Comparison of ENCODE assay signal across 11 cellular contexts in genomic region chr4:173527103-173527876, GRCh38. TPM values are rescaled to one million over a fixed set of nuclear protein-coding genes. Genes with fewer than 3 reads are reported as not detected.
DNase-seq lines count a peak whose midpoint lies in the region; ATAC-seq and TF ChIP-seq lines count a peak whose summit lies in the region.
"Had no signal": no experiment of that assay in that cellular context is flagged by ENCODE, and none has a peak within 500 bp of the region (broad histone marks: within the 10 kb centered on the region; RNA-seq: fewer than 3 reads in every experiment).

No MANE protein-coding gene starts in this region.

- no peak overlapping the region for H2AFZ ChIP-seq in PC-3 (ENCODE audit: low read length)
- H2AFZ ChIP-seq: PC-9 had no signal

- POLR2A ChIA-PET in PC-3 (lab: Charles Lee; ENCODE audit: unreplicated experiment), result no interaction called here

- no peak for TF ChIP-seq POLR2A in Peyer's patch (IDR thresholded peaks at IDR 0.05)

- H3K27me3 ChIP-seq in Peyer's patch, result peaks cover 4 to 58% of the 10 kb centered on the region in 2 donors
- peaks cover 71% of the 10 kb centered on the region for H3K27me3 ChIP-seq in PC-3 (ENCODE audit: low read length)

- H3K9me2 ChIP-seq in PC-3 (replicated peaks; ENCODE audit: low read length), result no peaks in the 10 kb centered on the region

- intact Hi-C loops in cardiac septum (cut with DNase I), result loop anchor here (10.0 kb wide), 1 partner anchor 758 kb away; the partner anchor contains the start of genes CEP44 and FBXO8
- intact Hi-C loops in PC-3 (cut with micrococcal nuclease), result no loop called here

- H3K9ac ChIP-seq in PC-3 (ENCODE audit: low read length), result no peak overlapping the region

- H3F3A ChIP-seq in PC-3 (ENCODE audit: low read length, unreplicated experiment), result no peaks in the 10 kb centered on the region

- no peaks in the 10 kb centered on the region for H3K9me3 ChIP-seq in Peyer's patch
- H3K9me3 ChIP-seq in PC-3 (ENCODE audit: low read length), result no peaks in the 10 kb centered on the region

- CTCF ChIA-PET in PC-3 (lab: Charles Lee), result no interaction called here

- peak overlapping the region in 1 of 4 donors; percentile 49 for H3K4me3 ChIP-seq in Peyer's patch
- peak overlapping the region; percentile 34 for H3K4me3 ChIP-seq in retinal pigment epithelial cell (ENCODE audit: low read length)
- H3K4me3 ChIP-seq in PC-3 (ENCODE audit: low read length), result no peak overlapping the region
- H3K4me3 ChIP-seq: PC-9 had no signal

- ATAC-seq in PC-3, result no peak
- ATAC-seq in GM21619 (IDR thresholded peaks at IDR 0.05; ENCODE audit: unreplicated experiment), result no peak
- ATAC-seq in HG02884 (IDR thresholded peaks at IDR 0.05; ENCODE audit: unreplicated experiment), result no peak
- ATAC-seq in HG03196 (IDR thresholded peaks at IDR 0.05; ENCODE audit: unreplicated experiment), result no peak

- H3K36me3 ChIP-seq in Peyer's patch (no peaks in the 10 kb centered on the region), PC-3 (ENCODE audit: low read depth, low read length) (no peaks in the 10 kb centered on the region)

- no TSS peak for BruUV-seq in PC-3 (replicated peaks; lab: Mats Ljungman, UMichigan)

- TF ChIP-seq CTCF in Peyer's patch (IDR thresholded peaks at IDR 0.05) (no peak), retinal pigment epithelial cell (conservative IDR thresholded peaks at IDR 0.05; ENCODE audit: low read depth, low read length) (no peak), PC-3 (conservative IDR thresholded peaks at IDR 0.05; ENCODE audit: low read depth, low read length) (no peak)

- H4K20me1 ChIP-seq in PC-3 (ENCODE audit: low read length), result no peaks in the 10 kb centered on the region

- H3K27ac ChIP-seq in Peyer's patch, result peak overlapping the region in 3 of 4 donors; percentile 28 to 87 (median 49)
- H3K27ac ChIP-seq in PC-3 (ENCODE audit: low read length), result no peak overlapping the region
- H3K27ac ChIP-seq: PC-9 had no signal

- no peak overlapping the region for H3K4me2 ChIP-seq in PC-3 (ENCODE audit: low read length)
- H3K4me2 ChIP-seq: PC-9 had no signal

- DNase-seq in GM03348 (ENCODE audit: low spot score) (peak; percentile 67), Peyer's patch (no peak), cardiac septum (ENCODE audit: low spot score) (peak; percentile 80), retinal pigment epithelial cell (ENCODE audit: low read depth) (no peak), PC-3 (no peak)
- DNase-seq: GDM1; PC-9; stimulated activated CD8-positive, alpha-beta memory T cell treated with anti-CD3 and anti-CD28 coated beads, Interleukin-4, amount 100 ng/mL, for 48 hours had no signal

- H3K4me1 ChIP-seq in Peyer's patch (peaks cover 0 to 18% (median 0%) of the 10 kb centered on the region in 4 donors), PC-3 (ENCODE audit: insufficient read depth, low read length) (no peaks in the 10 kb centered on the region)

- no peaks in the 10 kb centered on the region for H3K79me2 ChIP-seq in PC-3 (ENCODE audit: low read length)

RNA-seq across cellular contexts. Expression of gene HAND2, which starts 2.7 kb away (rescaled TPM):
- total RNA-seq in Peyer's patch, result 10 to 100 TPM in 1 of 4 donors, 1 to 10 TPM in 2, not detected in 1; 4.9 to 40.4 (median 9.1) TPM
- total RNA-seq in cardiac septum, result 161 TPM
- total RNA-seq in PC-3 (2014; rRNA removed), result not detected in 2 replicates
- total RNA-seq: PC-9 had no signal

Comparison
In these comparisons a context has a peak if more than half of its experiments do, and no peak if none do; other contexts are left out.
1. DNase-seq: peak in GM03348 (single experiment) and cardiac septum (single experiment); none in Peyer's patch (0 of 3), retinal pigment epithelial cell (single experiment) and PC-3 (single experiment).